8 cellular contexts compared by ENCODE assay signal in genomic region chr2:199460101-199460671, GRCh38. TPM values are rescaled to one million over a fixed set of nuclear protein-coding genes. Genes with fewer than 3 reads are reported as not detected.
DNase-seq lines count a peak whose midpoint lies in the region; ATAC-seq and TF ChIP-seq lines count a peak whose summit lies in the region.

No MANE protein-coding gene starts in this region.

- H3K27ac ChIP-seq in foreskin keratinocyte (peak overlapping the region; percentile 19), skin epidermis (peak overlapping the region in 15 of 21 experiments; percentile 44 to 92 (median 80))

- peaks cover 75% of the 10 kb centered on the region for H3K27me3 ChIP-seq in foreskin keratinocyte

- H3K4me1 ChIP-seq in foreskin keratinocyte, result no peaks in the 10 kb centered on the region

- peak overlapping the region; percentile 61 to 93 (median 80) for H3K4me3 ChIP-seq in skin epidermis

- ATAC-seq in foreskin keratinocyte (no peak), HG02623 (IDR thresholded peaks at IDR 0.05; ENCODE audit: unreplicated experiment) (no peak)

- TF ChIP-seq CTCF in GM20000 (IDR thresholded peaks at IDR 0.05; ENCODE audit: extremely low read depth, missing control alignments) (no peak), foreskin keratinocyte (conservative IDR thresholded peaks at IDR 0.05) (no peak)

- DNase-seq in A172 (ENCODE audit: low spot score) (peak; percentile 40), GM20000 (ENCODE audit: low spot score) (peak; percentile 32), SW480 (ENCODE audit: low spot score) (peak; percentile 35), foreskin keratinocyte (peak in 1 of 2 donors; percentile 44), AG20443 (ENCODE audit: low spot score) (no peak)
- DNase-seq in stimulated activated CD4-positive, alpha-beta T cell treated with anti-CD3 and anti-CD28 coated beads, Interleukin-2, amount 100 ng/mL, for 24 hours, result no peak

RNA-seq across cellular contexts. Expression of gene SATB2, which starts 2.4 kb away (rescaled TPM):
- total RNA-seq in A172 (2014; rRNA removed; shearing (Covaris generic)), result 8.8 and 10.2 TPM in 2 replicates
- total RNA-seq in foreskin keratinocyte, result 2.1 and 2.8 TPM in 2 replicates
- 0.40 and 0.57 TPM in 2 replicates for polyA plus RNA-seq in foreskin keratinocyte

Comparison
In these comparisons a context has a peak if more than half of its experiments do, and no peak if none do; other contexts are left out.
1. DNase-seq: peak in A172 (single experiment), GM20000 (single experiment) and SW480 (single experiment); none in AG20443 (single experiment) and stimulated activated CD4-positive, alpha-beta T cell treated with anti-CD3 and anti-CD28 coated beads, Interleukin-2, amount 100 ng/mL, for 24 hours (0 of 2).